33 cellular contexts compared by ENCODE assay signal in the genomic region with DNA sequence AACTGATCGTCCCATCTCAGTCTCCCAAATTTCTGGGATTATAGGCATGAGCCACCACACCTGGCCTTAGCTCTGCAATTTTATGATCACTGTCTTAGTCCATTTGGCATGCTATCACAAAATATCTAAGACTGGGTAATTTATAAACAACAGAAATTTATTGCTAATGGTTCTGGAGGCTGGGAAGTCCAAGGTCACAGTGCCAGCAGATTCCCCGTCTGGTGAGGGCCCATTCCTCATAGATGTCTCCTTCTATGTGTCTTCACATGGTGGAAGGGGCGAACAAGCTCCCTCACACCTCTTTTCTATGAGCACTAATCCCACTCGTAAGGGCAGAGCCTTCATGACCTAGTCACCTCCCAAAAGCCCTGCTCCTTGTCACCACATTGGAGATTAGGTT.
"Had no signal": no experiment of that assay in that cellular context is flagged by ENCODE, and none has a peak within 500 bp of the region (broad histone marks: within the 10 kb centered on the region; RNA-seq: fewer than 3 reads in every experiment).

No MANE protein-coding gene starts in this region.

- H3K27me3 Mint-ChIP-seq: activated CD4-positive, alpha-beta memory T cell treated with anti-CD3 and anti-CD28 coated beads for 36 hours had no signal

- H3K27me3 ChIP-seq: brain microvascular endothelial cell had no signal

- DNase-seq: activated B cell treated with CpG ODN at 0.5 μM for 24 hours; activated CD4-positive, alpha-beta memory T cell treated with anti-CD3 and anti-CD28 coated beads for 36 hours; activated CD4-positive, alpha-beta T cell treated with anti-CD3 and anti-CD28 coated beads for 4 hours; activated CD4-positive, alpha-beta T cell treated with anti-CD3 and anti-CD28 coated beads, Interleukin-2, amount 50 U/mL, for 1 hour; activated CD4-positive, CD25-positive, alpha-beta regulatory T cell treated with anti-CD3 and anti-CD28 coated beads, Interleukin-2, amount 50 U/mL, for 72 hours; activated CD8-positive, alpha-beta memory T cell treated with anti-CD3 and anti-CD28 coated beads, Interleukin-2, amount 50 U/mL, for 4 hours; activated gamma-delta T cell treated with Interleukin-2 at 50 U/mL for 16 hours; activated naive CD4-positive, alpha-beta T cell treated with anti-CD3 and anti-CD28 coated beads for 36 hours; activated naive CD8-positive, alpha-beta T cell treated with anti-CD3 and anti-CD28 coated beads, Interleukin-2, amount 50 U/mL, for 24 hours; activated T-cell treated with anti-CD3 and anti-CD28 coated beads for 4 hours; activated T-cell treated with anti-CD3 and anti-CD28 coated beads, Interleukin-2, amount 50 U/mL, for 4 hours; amniotic stem cell; aorta; MM.1S; MV-4-11; NCI-H1092; NCI-H1436 treated with DMSO at 0.1 percent for 48 hours; NCI-H1694 treated with DMSO at 0.1 percent for 48 hours; NCI-H2029; NCI-H345; NCI-H524 treated with DMSO at 0.1 percent for 48 hours; SW 1271; T-helper 1 cell; T-helper 2 cell; T-helper 9 cell had no signal

- H3K27ac Mint-ChIP-seq: activated B cell treated with CpG ODN at 0.5 μM for 24 hours; activated CD4-positive, alpha-beta memory T cell treated with anti-CD3 and anti-CD28 coated beads for 36 hours; activated naive CD4-positive, alpha-beta T cell treated with anti-CD3 and anti-CD28 coated beads for 36 hours; activated naive CD8-positive, alpha-beta T cell; activated naive CD8-positive, alpha-beta T cell treated with anti-CD3 and anti-CD28 coated beads, Interleukin-2, amount 50 U/mL, for 24 hours; activated T-helper 1 cell treated with anti-CD3 and anti-CD28 coated beads, Interleukin-12 subunit alpha, Interleukin-12 subunit beta, Interleukin-2, Interleukin-4 antibody, amounts not matched to agents 30 ng/mL and 10 ng/mL and 1 ng/mL, durations not matched to agents 14 hours and 24 hours and 36 hours had no signal

- H3K4me3 Mint-ChIP-seq: activated B cell treated with CpG ODN at 0.5 μM for 24 hours; activated CD4-positive, alpha-beta memory T cell treated with anti-CD3 and anti-CD28 coated beads for 36 hours; activated naive CD4-positive, alpha-beta T cell treated with anti-CD3 and anti-CD28 coated beads for 36 hours; activated naive CD8-positive, alpha-beta T cell; activated naive CD8-positive, alpha-beta T cell treated with anti-CD3 and anti-CD28 coated beads, Interleukin-2, amount 50 U/mL, for 24 hours; activated T-cell treated with anti-CD3 and anti-CD28 coated beads, Interleukin-2, amount 50 U/mL, for 4 hours; activated T-helper 1 cell treated with anti-CD3 and anti-CD28 coated beads, Interleukin-12 subunit alpha, Interleukin-12 subunit beta, Interleukin-2, Interleukin-4 antibody, amounts not matched to agents 30 ng/mL and 10 ng/mL and 1 ng/mL, durations not matched to agents 14 hours and 24 hours and 36 hours had no signal

- ATAC-seq: activated naive CD8-positive, alpha-beta T cell treated with anti-CD3 and anti-CD28 coated beads, Interleukin-2, amount 50 U/mL, for 24 hours; activated T-cell treated with anti-CD3 and anti-CD28 coated beads, Interleukin-2, amount 50 U/mL, for 4 hours; Right ventricle myocardium inferior had no signal

- H2AFZ ChIP-seq: PC-9 had no signal

- H3K36me3 ChIP-seq: brain microvascular endothelial cell had no signal

- H3K27ac ChIP-seq: brain microvascular endothelial cell, KMS-11, PC-9, RWPE1, VCaP had no signal

- H3K4me3 ChIP-seq: PC-9 had no signal

- H3K9me3 Mint-ChIP-seq: activated B cell treated with CpG ODN at 0.5 μM for 24 hours; activated CD4-positive, alpha-beta memory T cell treated with anti-CD3 and anti-CD28 coated beads for 36 hours; activated naive CD4-positive, alpha-beta T cell treated with anti-CD3 and anti-CD28 coated beads for 36 hours; activated naive CD8-positive, alpha-beta T cell treated with anti-CD3 and anti-CD28 coated beads, Interleukin-2, amount 50 U/mL, for 24 hours; activated T-cell treated with anti-CD3 and anti-CD28 coated beads, Interleukin-2, amount 50 U/mL, for 4 hours; activated T-helper 1 cell treated with anti-CD3 and anti-CD28 coated beads, Interleukin-12 subunit alpha, Interleukin-12 subunit beta, Interleukin-2, Interleukin-4 antibody, amounts not matched to agents 30 ng/mL and 10 ng/mL and 1 ng/mL, durations not matched to agents 14 hours and 24 hours and 36 hours had no signal

- H3K4me1 Mint-ChIP-seq: activated B cell treated with CpG ODN at 0.5 μM for 24 hours; activated naive CD8-positive, alpha-beta T cell treated with anti-CD3 and anti-CD28 coated beads, Interleukin-2, amount 50 U/mL, for 24 hours had no signal

- H3K4me2 ChIP-seq: KMS-11, PC-9 had no signal

- H3K36me3 Mint-ChIP-seq: activated CD4-positive, alpha-beta memory T cell treated with anti-CD3 and anti-CD28 coated beads for 36 hours; activated naive CD8-positive, alpha-beta T cell had no signal
